8 cellular contexts compared by ENCODE assay signal in genomic region chr20:63641792-63642517, GRCh38. TPM values are rescaled to one million over a fixed set of nuclear protein-coding genes. Genes with fewer than 3 reads are reported as not detected.
DNase-seq lines count a peak whose midpoint lies in the region; ATAC-seq, FAIRE-seq and TF ChIP-seq lines count a peak whose summit lies in the region.

No MANE protein-coding gene starts in this region.

- H3K4me1 ChIP-seq in effector memory CD4-positive, alpha-beta T cell (ENCODE audit: control insufficient read depth, insufficient read depth, low read length, poor library complexity, severe bottlenecking), result peaks cover 37% of the 10 kb centered on the region

- peak overlapping the region; percentile 88 for H3K27ac Mint-ChIP-seq in memory B cell

- peak overlapping the region; percentile 86 for H3K4me3 Mint-ChIP-seq in memory B cell

- POLR2A ChIA-PET in BJ (lab: Charles Lee), result interaction anchor here (0.6 to 0.8 kb wide), 3 partner anchors 16 to 107 kb away, joined by 3 to 8 read pairs (median 3); partner anchors contain the start of gene RTEL1

- ATAC-seq in HG03439 (IDR thresholded peaks at IDR 0.05; ENCODE audit: unreplicated experiment) (peak; percentile 59), memory B cell (ENCODE audit: low read depth) (peak; percentile 81)

- peak; percentile 96 for FAIRE-seq in GM19239 (lab: Jason Lieb, UNC)

- H3K9me3 ChIP-seq in effector memory CD4-positive, alpha-beta T cell (ENCODE audit: control insufficient read depth, low read length), result no peaks in the 10 kb centered on the region

- CTCF ChIA-PET in BJ (lab: Yijun Ruan, JAX), result interaction anchor here (0.6 to 1.7 kb wide), 7 partner anchors 10 to 104 kb away, joined by 3 read pairs; partner anchors contain the start of genes PTK6, RTEL1 and STMN3

- TF ChIP-seq CTCF in BJ (IDR thresholded peaks at IDR 0.05; ENCODE audit: insufficient read depth, low read depth, low read length), result peak; percentile 28

- H3K27ac ChIP-seq in effector memory CD4-positive, alpha-beta T cell (ENCODE audit: insufficient read depth, low read length, poor library complexity, severe bottlenecking), result peak overlapping the region; percentile 84

- DNase-seq in BJ (ENCODE audit: low read depth) (no peak), GM19239 (ENCODE audit: insufficient read length, low spot score) (peak; percentile 93), NCI-H82 (lab: John Stamatoyannopoulos, UW) (peak; percentile 69), memory B cell (ENCODE audit: low spot score in 2 of 2) (peak; percentile 89 to 96)
- peak; percentile 94 to 98 for DNase-seq in activated CD8-positive, alpha-beta memory T cell treated with anti-CD3 and anti-CD28 coated beads for 1 hour (ENCODE audit: extremely low read depth in 1 of 2, low read depth in 1 of 2)
- DNase-seq in effector memory CD4-positive, alpha-beta T cell, result peak; percentile 96 to 98 (median 96)
- peak; percentile 95 for DNase-seq in stimulated activated CD8-positive, alpha-beta memory T cell treated with anti-CD3 and anti-CD28 coated beads, Interleukin-15, amount 100 ng/mL, for 1 hour (ENCODE audit: low read depth)

- peaks cover 3% of the 10 kb centered on the region for H3K36me3 Mint-ChIP-seq in memory B cell

- H3K9me3 Mint-ChIP-seq in memory B cell, result no peaks in the 10 kb centered on the region

- peaks cover 1% of the 10 kb centered on the region for H3K27me3 Mint-ChIP-seq in memory B cell

- peak overlapping the region; percentile 50 for H3K4me3 ChIP-seq in BJ (ENCODE audit: low read depth, low read length)
- peak overlapping the region; percentile 90 for H3K4me3 ChIP-seq in effector memory CD4-positive, alpha-beta T cell (ENCODE audit: insufficient read depth, low read depth, low read length, poor library complexity, severe bottlenecking)

- peaks cover 24% of the 10 kb centered on the region for H3K4me1 Mint-ChIP-seq in memory B cell

- no peaks in the 10 kb centered on the region for H3K27me3 ChIP-seq in BJ (ENCODE audit: control insufficient read depth, insufficient read depth, low read length)
- no peaks in the 10 kb centered on the region for H3K27me3 ChIP-seq in effector memory CD4-positive, alpha-beta T cell (replicated peaks; ENCODE audit: control insufficient read depth, insufficient read depth, low read length, poor library complexity, severe bottlenecking)

- H3K36me3 ChIP-seq in BJ (ENCODE audit: control insufficient read depth, insufficient read depth, low read length), result no peaks in the 10 kb centered on the region
- peaks cover 6% of the 10 kb centered on the region for H3K36me3 ChIP-seq in effector memory CD4-positive, alpha-beta T cell (ENCODE audit: control insufficient read depth, insufficient read depth, low read length)

RNA-seq across cellular contexts. Expression of gene STMN3, which starts 11.3 kb away (rescaled TPM):
- 9.7 and 12.7 TPM in 2 replicates for polyA plus RNA-seq in BJ (2011; rRNA removed)
- polyA minus RNA-seq in BJ (2011; rRNA and poly(A)+ RNA removed), result 4.4 and 4.8 TPM in 2 replicates

RNA-seq across cellular contexts. Expression of gene GMEB2, which starts 15.1 kb away (rescaled TPM):
- 5.2 and 7.4 TPM in 2 replicates for polyA plus RNA-seq in BJ (2011; rRNA removed)
- polyA minus RNA-seq in BJ (2011; rRNA and poly(A)+ RNA removed), result 4.4 and 5.2 TPM in 2 replicates

RNA-seq across cellular contexts. Expression of gene RTEL1, which starts 16.2 kb away (rescaled TPM):
- polyA plus RNA-seq in BJ (2011; rRNA removed), result 13.6 and 18.3 TPM in 2 replicates
- polyA minus RNA-seq in BJ (2011; rRNA and poly(A)+ RNA removed), result 18.6 and 27.2 TPM in 2 replicates

RNA-seq across cellular contexts. Expression of gene TNFRSF6B, which starts 54.5 kb away (rescaled TPM):
- 2.1 and 3.2 TPM in 2 replicates for polyA plus RNA-seq in BJ (2011; rRNA removed)
- polyA minus RNA-seq in BJ (2011; rRNA and poly(A)+ RNA removed), result 0.46 TPM in 1 of 2 replicates, not detected in the other
